ENCODE assay signal across 22 cellular contexts in the genomic region with DNA sequence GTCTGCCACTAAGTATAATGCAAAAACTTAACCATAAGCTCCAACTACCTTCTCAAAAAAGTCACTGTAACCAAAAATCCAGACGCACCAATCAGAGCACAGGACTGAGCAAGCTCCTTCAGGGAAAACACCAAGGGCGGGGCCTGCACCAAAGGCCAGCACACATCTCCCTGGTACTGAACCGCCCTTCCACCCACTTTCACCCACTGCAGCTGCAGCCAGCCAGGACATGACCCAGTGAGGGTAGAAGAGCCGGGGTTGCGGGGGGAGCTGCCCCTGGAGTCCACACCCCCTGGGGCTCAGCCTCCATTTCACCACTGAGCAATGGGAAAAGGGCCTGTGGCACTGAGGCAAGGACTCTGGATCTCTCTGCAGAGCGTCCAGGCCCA. TPM values are rescaled to one million over a fixed set of nuclear protein-coding genes. Genes with fewer than 3 reads are reported as not detected.
DNase-seq lines count a peak whose midpoint lies in the region; ATAC-seq, FAIRE-seq and TF ChIP-seq lines count a peak whose summit lies in the region.
"Had no signal": no experiment of that assay in that cellular context is flagged by ENCODE, and none has a peak within 500 bp of the region (broad histone marks: within the 10 kb centered on the region; RNA-seq: fewer than 3 reads in every experiment).

No MANE protein-coding gene starts in this region.

- no peaks in the 10 kb centered on the region for H3K9me1 ChIP-seq in K562 (ENCODE audit: control insufficient read depth, insufficient read depth, low read length)

- H3K27me3 ChIP-seq in K562 (ENCODE audit: control insufficient read depth in 2 of 2, insufficient read depth in 2 of 2, low read length in 2 of 2), result no peaks in the 10 kb centered on the region
- no peaks in the 10 kb centered on the region for H3K27me3 ChIP-seq in CD8-positive, alpha-beta memory T cell (ENCODE audit: insufficient read depth, low read length, poor library complexity, severe bottlenecking)
- H3K27me3 ChIP-seq: breast epithelium, esophagus squamous epithelium, SJSA1 had no signal

- CTCF ChIA-PET in HEK293 (lab: Yijun Ruan, JAX), result interaction anchor here (0.6 to 2.5 kb wide), 19 partner anchors 8 to 394 kb away, joined by 3 to 33 read pairs (median 4); no protein-coding TSS in a partner anchor
- CTCF ChIA-PET in K562 (lab: Yijun Ruan, JAX; ENCODE audit: low intra/inter-chr PET ratio), result interaction anchor here (0.7 to 2.0 kb wide), 4 partner anchors 125 to 797 kb away, joined by 3 to 13 read pairs (median 8); no protein-coding TSS in a partner anchor
- CTCF ChIA-PET in CD8-positive, alpha-beta memory T cell (lab: Charles Lee), result interaction anchor here (0.9 to 4.0 kb wide), 16 partner anchors 15 to 398 kb away, joined by 3 to 60 read pairs (median 5); a partner anchor contains a TSS

- H3K9me3 ChIP-seq in HEK293 (ENCODE audit: control insufficient read depth, insufficient read depth, low read depth, low read length) (no peaks in the 10 kb centered on the region), K562 (replicated peaks; ENCODE audit: control insufficient read depth, insufficient read depth, low read depth, low read length) (no peaks in the 10 kb centered on the region), mucosa of descending colon (no peaks in the 10 kb centered on the region)
- H3K9me3 ChIP-seq in CD8-positive, alpha-beta memory T cell (ENCODE audit: low read length), result no peaks in the 10 kb centered on the region
- H3K9me3 ChIP-seq: breast epithelium, esophagus squamous epithelium, SJSA1, thoracic aorta had no signal

- H3K27ac Mint-ChIP-seq in T-helper 2 cell treated with Interferon-gamma antibody and Interleukin-4, amounts not matched to agents 5 μg/mL and 100 μg/mL, for 36 hours, result peak overlapping the region; percentile 49
- peak overlapping the region in 4 of 8 donors; percentile 12 to 58 (median 30) for H3K27ac Mint-ChIP-seq in CD8-positive, alpha-beta memory T cell
- H3K27ac Mint-ChIP-seq: stimulated activated memory B cell treated with anti-CD40 and anti-IgM and Interleukin-4, amounts not matched to agents 10 μg/mL and 1 μg/mL and 100 μg/mL, for 72 hours had no signal

- FAIRE-seq in K562 (lab: Jason Lieb, UNC), result no peak
- FAIRE-seq: colon, small intestine had no signal

- intact Hi-C loops in K562 (cut with micrococcal nuclease), result loop anchor here (5.0 kb wide), 2 partner anchors 131 to 146 kb away; a partner anchor contains a TSS
- intact Hi-C loops in mucosa of descending colon (cut with DNase I, micrococcal nuclease), result loop anchor here in 1 of 2 donors (10.0 kb wide), 1 partner anchor 133 kb away; a partner anchor contains a TSS

- peaks cover 9% of the 10 kb centered on the region; the same call in 1 of the 2 replicates for H4K20me1 ChIP-seq in K562 (replicated peaks; ENCODE audit: control insufficient read depth, insufficient read depth, low read length)

- BruUV-seq in K562 (replicated peaks; lab: Mats Ljungman, UMichigan), result no TSS peak

- H2AFZ ChIP-seq in K562 (ENCODE audit: low read depth, low read length), result no peak overlapping the region

- no peak for TF ChIP-seq EP300 in K562 (IDR thresholded peaks at IDR 0.05; ENCODE audit: low read length)

- H3K4me2 ChIP-seq in K562 (ENCODE audit: insufficient read depth, low read length), result no peak overlapping the region

- no peak for TF ChIP-seq CTCF in HEK293 (tag by site-specific recombination; IDR thresholded peaks at IDR 0.05)
- no peak for TF ChIP-seq CTCF in K562 (IDR thresholded peaks at IDR 0.05 in 2 of 3, conservative IDR thresholded peaks at IDR 0.05 in 1 of 3; ENCODE audit: insufficient read depth in 2 of 3, low read depth in 1 of 3, low read length in 3 of 3)
- no peak for TF ChIP-seq CTCF in mucosa of descending colon (IDR thresholded peaks at IDR 0.05)

- H3K4me3 ChIP-seq in HEK293 (ENCODE audit: low read depth, low read length) (no peak overlapping the region), K562 (no peak overlapping the region), mucosa of descending colon (no peak overlapping the region)
- H3K4me3 ChIP-seq in CD8-positive, alpha-beta memory T cell (ENCODE audit: low read length), result no peak overlapping the region
- H3K4me3 ChIP-seq: breast epithelium, esophagus squamous epithelium, GM12878, SJSA1, thoracic aorta had no signal

- ATAC-seq in K562 (peak; percentile 32; the same call in 1 of the 3 replicates), mucosa of descending colon (peak; percentile 21), GM21423 (IDR thresholded peaks at IDR 0.05; ENCODE audit: unreplicated experiment) (no peak)

- H3K9ac ChIP-seq in K562 (ENCODE audit: insufficient read depth in 1 of 2, low read depth in 2 of 2, low read length in 2 of 2), result peak overlapping the region in 1 of 2 experiments; percentile 44; a peak in 1 of 4 replicates

- peaks cover 23% of the 10 kb centered on the region for H3K79me2 ChIP-seq in K562 (ENCODE audit: control insufficient read depth, insufficient read depth, low read length)

- WGBS in K562 (ENCODE audit: insufficient coverage, low coverage, missing lambda C conversion rate), result 87% methylated on average over 6 of the region's 6 CpGs

- H3K27ac ChIP-seq in HEK293 (ENCODE audit: extremely low read depth, low read depth, low read length) (no peak overlapping the region), K562 (ENCODE audit: extremely low read depth, low read depth, low read length) (no peak overlapping the region)
- H3K27ac ChIP-seq in CD8-positive, alpha-beta memory T cell (ENCODE audit: low read depth, low read length), result no peak overlapping the region
- H3K27ac ChIP-seq: 22Rv1, breast epithelium, esophagus squamous epithelium, SJSA1, thoracic aorta had no signal

- H3K36me3 ChIP-seq in HEK293 (ENCODE audit: control insufficient read depth in 2 of 2, insufficient read depth in 1 of 2, low read length in 2 of 2) (peaks cover 0 to 70% of the 10 kb centered on the region in 2 experiments; a peak in 2 of 3 replicates), K562 (ENCODE audit: control insufficient read depth, insufficient read depth, low read length) (peaks cover 73% of the 10 kb centered on the region), mucosa of descending colon (ENCODE audit: low read depth) (peaks cover 12% of the 10 kb centered on the region)
- H3K36me3 ChIP-seq in CD8-positive, alpha-beta memory T cell (ENCODE audit: insufficient read depth, low read length), result peaks cover 12% of the 10 kb centered on the region
- H3K36me3 ChIP-seq: breast epithelium had no signal

- no peak for TF ChIP-seq POLR2A in K562 (conservative IDR thresholded peaks at IDR 0.05)

- H3K9me3 Mint-ChIP-seq in T-helper 2 cell treated with Interferon-gamma antibody and Interleukin-4, amounts not matched to agents 5 μg/mL and 100 μg/mL, for 36 hours, result no peaks in the 10 kb centered on the region
- H3K9me3 Mint-ChIP-seq in CD8-positive, alpha-beta memory T cell, result no peaks in the 10 kb centered on the region
- H3K9me3 Mint-ChIP-seq: stimulated activated memory B cell treated with anti-CD40 and anti-IgM and Interleukin-4, amounts not matched to agents 10 μg/mL and 1 μg/mL and 100 μg/mL, for 72 hours had no signal

- in situ Hi-C loops in K562 (cut with MboI), result no loop called here

- POLR2A ChIA-PET in HEK293 (lab: Yijun Ruan, JAX) (interaction anchor here (0.6 to 1.5 kb wide), 6 partner anchors 52 to 132 kb away, joined by 3 to 8 read pairs (median 4); a partner anchor contains a TSS), K562 (lab: Yijun Ruan, JAX) (interaction anchor here (0.6 to 1.4 kb wide), 9 partner anchors 10 to 515 kb away, joined by 3 to 7 read pairs (median 4); no protein-coding TSS in a partner anchor)
- POLR2A ChIA-PET in CD8-positive, alpha-beta memory T cell (lab: Charles Lee), result interaction anchor here (1.1 kb wide), 1 partner anchor 133 kb away, joined by 3 read pairs; no protein-coding TSS in a partner anchor

- H3K27me3 Mint-ChIP-seq in T-helper 2 cell treated with Interferon-gamma antibody and Interleukin-4, amounts not matched to agents 5 μg/mL and 100 μg/mL, for 36 hours (ENCODE audit: low read depth), result no peaks in the 10 kb centered on the region
- no peaks in the 10 kb centered on the region for H3K27me3 Mint-ChIP-seq in CD8-positive, alpha-beta memory T cell
- H3K27me3 Mint-ChIP-seq: stimulated activated memory B cell treated with anti-CD40 and anti-IgM and Interleukin-4, amounts not matched to agents 10 μg/mL and 1 μg/mL and 100 μg/mL, for 72 hours had no signal

- DNase-seq in T-helper 2 cell treated with Interferon-gamma antibody and Interleukin-4, amounts not matched to agents 5 μg/mL and 100 μg/mL, for 36 hours (ENCODE audit: low spot score), result no peak
- DNase-seq in T-helper 2 cell (no peak), K562 (ENCODE audit: extremely low read depth in 1 of 4, low spot score in 3 of 4) (peak in 1 of 4 experiments; percentile 20), mucosa of descending colon (peak in 2 of 3 donors; percentile 22 to 35), LoVo (ENCODE audit: low spot score) (no peak)
- no peak for DNase-seq in CD8-positive, alpha-beta memory T cell
- DNase-seq: activated gamma-delta T cell, esophagus squamous epithelium, KG1, NCI-H187 treated with DMSO at 0.1 percent for 48 hours, NCI-H774, occipital lobe had no signal

- H3K36me3 Mint-ChIP-seq in T-helper 2 cell treated with Interferon-gamma antibody and Interleukin-4, amounts not matched to agents 5 μg/mL and 100 μg/mL, for 36 hours (ENCODE audit: low read depth), result peaks cover 28% of the 10 kb centered on the region
- H3K36me3 Mint-ChIP-seq in CD8-positive, alpha-beta memory T cell, result peaks cover 0 to 68% (median 6%) of the 10 kb centered on the region in 3 donors

- no peak for TF ChIP-seq RAD21 in K562 (CRISPR knock-in tag; conservative IDR thresholded peaks at IDR 0.05 in 1 of 2, IDR thresholded peaks at IDR 0.05 in 1 of 2)

- peaks cover 5% of the 10 kb centered on the region for H3K4me1 Mint-ChIP-seq in T-helper 2 cell treated with Interferon-gamma antibody and Interleukin-4, amounts not matched to agents 5 μg/mL and 100 μg/mL, for 36 hours (ENCODE audit: low read depth)
- H3K4me1 Mint-ChIP-seq in CD8-positive, alpha-beta memory T cell, result peaks cover 18 to 24% (median 24%) of the 10 kb centered on the region in 3 donors

- H3K4me1 ChIP-seq in HEK293 (ENCODE audit: control insufficient read depth, insufficient read depth, low read length) (no peaks in the 10 kb centered on the region), K562 (replicated peaks in 1 of 2; ENCODE audit: control insufficient read depth in 2 of 2, insufficient read depth in 2 of 2, low read length in 2 of 2) (peaks cover 0 to 19% of the 10 kb centered on the region in 2 experiments; a peak in 2 of 5 replicates), mucosa of descending colon (ENCODE audit: low read depth) (no peaks in the 10 kb centered on the region)
- peaks cover 4% of the 10 kb centered on the region for H3K4me1 ChIP-seq in CD8-positive, alpha-beta memory T cell (ENCODE audit: insufficient read depth, low read length)
- H3K4me1 ChIP-seq: breast epithelium, SJSA1 had no signal

- H3K4me3 Mint-ChIP-seq in T-helper 2 cell treated with Interferon-gamma antibody and Interleukin-4, amounts not matched to agents 5 μg/mL and 100 μg/mL, for 36 hours, result no peak overlapping the region
- no peak overlapping the region for H3K4me3 Mint-ChIP-seq in CD8-positive, alpha-beta memory T cell
- H3K4me3 Mint-ChIP-seq: stimulated activated memory B cell treated with anti-CD40 and anti-IgM and Interleukin-4, amounts not matched to agents 10 μg/mL and 1 μg/mL and 100 μg/mL, for 72 hours had no signal

RNA-seq across cellular contexts. Expression of a gene that starts 54.3 kb away (rescaled TPM):
- total RNA-seq in K562 (2011; cell fraction: chromatin; rRNA removed; ENCODE audit: low replicate concordance), result 55.2 and 60.4 TPM in 2 replicates
- 24.2 and 29.5 TPM in 2 replicates for total RNA-seq in K562 (2011; cell fraction: nucleolus; rRNA removed)
- 37.6 and 39.3 TPM in 2 replicates for total RNA-seq in K562 (2011; cell fraction: nucleoplasm; rRNA removed)
- total RNA-seq in K562 (2014; rRNA removed) (5.3 and 6.7 TPM in 2 replicates), K562 (2014; rRNA removed; fragmentation: Illumina TruSeq; extraction: Trizol) (5.7 and 7.1 TPM in 2 replicates), K562 (2015; rRNA removed; fragmentation: Illumina TruSeq; extraction: Trizol) (5.6 and 7.8 TPM in 2 replicates), K562 (2021) (20.4 and 28.3 TPM in 2 replicates), mucosa of descending colon (10 to 100 TPM; 23.8 to 28.3 (median 27.5) TPM)
- polyA plus RNA-seq in K562 (2011; rRNA removed) (3.6 and 3.9 TPM in 2 replicates), K562 (2014; fragmentation: Illumina TruSeq; extraction: Trizol) (12.4 and 14.6 TPM in 2 replicates), K562 (2014; fragmentation: Nextera tagmentation; extraction: Ambion mirVana) (under 1 TPM; 0.44 to 0.48 TPM), K562 (2014; rRNA removed) (11.5 and 11.6 TPM in 2 replicates)
- 3.1 and 9.7 TPM in 2 replicates for polyA plus RNA-seq in K562 (2011; cell fraction: cytosol; rRNA removed)
- 7.7 and 13.2 TPM in 2 replicates for polyA plus RNA-seq in K562 (2011; cell fraction: nucleus; rRNA removed)
- 10.2 and 14.4 TPM in 2 replicates for polyA plus RNA-seq in K562 (2012)
- polyA minus RNA-seq in K562 (2011; rRNA and poly(A)+ RNA removed), result 5.4 and 5.6 TPM in 2 replicates
- polyA minus RNA-seq in K562 (2011; cell fraction: cytosol; rRNA and poly(A)+ RNA removed), result 16.1 and 22.1 TPM in 2 replicates
- 6.1 and 8.2 TPM in 2 replicates for polyA minus RNA-seq in K562 (2011; cell fraction: nucleus; rRNA and poly(A)+ RNA removed)
- 10 to 100 TPM; 20.5 to 21.0 TPM for total RNA-seq in CD8-positive, alpha-beta memory T cell
- 1.4 TPM for polyA plus RNA-seq in CD8-positive, alpha-beta memory T cell

Comparison
In these comparisons a context has a peak if more than half of its experiments do, and no peak if none do; other contexts are left out.
1. DNase-seq: peak in mucosa of descending colon (2 of 3); none in T-helper 2 cell treated with Interferon-gamma antibody and Interleukin-4, amounts not matched to agents 5 μg/mL and 100 μg/mL, for 36 hours (single experiment), T-helper 2 cell (0 of 5), LoVo (single experiment) and CD8-positive, alpha-beta memory T cell (0 of 5).